In genomic region chr2:74249406-74250122, GRCh38 we compare ENCODE assay signal across 2 cellular contexts.
TF ChIP-seq lines count a peak whose summit lies in the region.

No MANE protein-coding gene starts in this region.

TF ChIP-seq in HEK293, 187 proteins besides CTCF, POLR2A, EP300 and RAD21:
- peak; percentile 61; the same call in 1 of the 2 replicates for TF ChIP-seq ZIC2 (tag by site-specific recombination; IDR thresholded peaks at IDR 0.05)
- no peak for TF ChIP-seq ZNF704 (tag by site-specific recombination; IDR thresholded peaks at IDR 0.05)

TF ChIP-seq in K562, 482 proteins besides CTCF, POLR2A, EP300 and RAD21:
- peak; percentile 86 for TF ChIP-seq RFX1 (IDR thresholded peaks at IDR 0.05)
- peak; percentile 60 for TF ChIP-seq CBFA2T3 (IDR thresholded peaks at IDR 0.05)
- TF ChIP-seq CBFA2T2 (conservative IDR thresholded peaks at IDR 0.05): peak; percentile 33
- TF ChIP-seq, protein P1, sequence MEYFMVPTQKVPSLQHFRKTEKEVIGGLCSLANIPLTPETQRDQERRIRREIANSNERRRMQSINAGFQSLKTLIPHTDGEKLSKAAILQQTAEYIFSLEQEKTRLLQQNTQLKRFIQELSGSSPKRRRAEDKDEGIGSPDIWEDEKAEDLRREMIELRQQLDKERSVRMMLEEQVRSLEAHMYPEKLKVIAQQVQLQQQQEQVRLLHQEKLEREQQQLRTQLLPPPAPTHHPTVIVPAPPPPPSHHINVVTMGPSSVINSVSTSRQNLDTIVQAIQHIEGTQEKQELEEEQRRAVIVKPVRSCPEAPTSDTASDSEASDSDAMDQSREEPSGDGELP (CRISPR knock-in tag; IDR thresholded peaks at IDR 0.05; ENCODE audit: borderline replicate concordance): peak; percentile 29; the same call in 1 of the 2 replicates
- TF ChIP-seq ZNF133 (CRISPR knock-in tag; IDR thresholded peaks at IDR 0.05): no peak
- TF ChIP-seq TAF9B (IDR thresholded peaks at IDR 0.05; ENCODE audit: partially characterized antibody): peak; percentile 23
- no peak for TF ChIP-seq MYNN (IDR thresholded peaks at IDR 0.05)
- TF ChIP-seq MYNN (CRISPR knock-in tag; IDR thresholded peaks at IDR 0.05): no peak
- TF ChIP-seq ELF1 (tag; IDR thresholded peaks at IDR 0.05): 0 out of 2 replicates have a peak, but pooled peaks have one; percentile 6
- 0 out of 4 replicates have a peak, but pooled peaks of 1 of the 2 experiments have one; percentile 26 for TF ChIP-seq TRIM24 (IDR thresholded peaks at IDR 0.05)
TF ChIP-seq in K562: peak in this region for 7.
